ENCODE assay signal across 24 cellular contexts in genomic region chr19:17490411-17490810, GRCh38. TPM values are rescaled to one million over a fixed set of nuclear protein-coding genes. Genes with fewer than 3 reads are reported as not detected.
A peak's percentile ranks its signal among the peaks of the same experiment; 100 is the strongest.
DNase-seq lines count a peak whose midpoint lies in the region; ATAC-seq and TF ChIP-seq lines count a peak whose summit lies in the region.
"Had no signal": no experiment of that assay in that cellular context is flagged by ENCODE, and none has a peak within 500 bp of the region (broad histone marks: within the 10 kb centered on the region; RNA-seq: fewer than 3 reads in every experiment).

No MANE protein-coding gene starts in this region.

- H3K27ac ChIP-seq in GM23248 (peak overlapping the region; percentile 30), hepatocyte (no peak overlapping the region)
- peak overlapping the region; percentile 6 for H3K27ac ChIP-seq in naive thymus-derived CD4-positive, alpha-beta T cell (ENCODE audit: low read depth, low read length)
- H3K27ac ChIP-seq: A549, ascending aorta, foreskin keratinocyte, sigmoid colon had no signal

- H3K36me3 Mint-ChIP-seq in activated CD8-positive, alpha-beta memory T cell treated with anti-CD3 and anti-CD28 coated beads, Interleukin-2, amount 10 ng/mL, durations not matched to agents 7 days and 5 days = no peaks in the 10 kb centered on the region
- H3K36me3 Mint-ChIP-seq in naive thymus-derived CD4-positive, alpha-beta T cell = peaks cover 0 to 3% (median 0%) of the 10 kb centered on the region in 5 donors
- H3K36me3 Mint-ChIP-seq: WTC11 had no signal

- no peak overlapping the region for H3K4me3 Mint-ChIP-seq in activated CD8-positive, alpha-beta memory T cell treated with anti-CD3 and anti-CD28 coated beads, Interleukin-2, amount 10 ng/mL, durations not matched to agents 7 days and 5 days
- peak overlapping the region in 7 of 10 donors; percentile 6 to 48 (median 25) for H3K4me3 Mint-ChIP-seq in naive thymus-derived CD4-positive, alpha-beta T cell
- H3K4me3 Mint-ChIP-seq: WTC11 had no signal

- WGBS in GM23248 (ENCODE audit: low coverage in 1 of 2, low lambda C conversion rate in 2 of 2, missing lambda C conversion rate in 2 of 2), 2 experiments = 35% methylated on average over 4 of the region's 4 CpGs
- 75% methylated on average over 4 of the region's 4 CpGs for WGBS in hepatocyte (ENCODE audit: low lambda C conversion rate, missing lambda C conversion rate)

- peaks cover 18% of the 10 kb centered on the region for H3K4me1 ChIP-seq in GM23248 (ENCODE audit: insufficient read depth)
- H3K4me1 ChIP-seq in naive thymus-derived CD4-positive, alpha-beta T cell (ENCODE audit: control insufficient read depth in 2 of 2, insufficient read depth in 2 of 2, low read length in 2 of 2) = peaks cover 26 to 39% of the 10 kb centered on the region in 2 donors
- H3K4me1 ChIP-seq in hepatocyte (ENCODE audit: insufficient read depth) = peaks cover 9% of the 10 kb centered on the region
- H3K4me1 ChIP-seq: A549, ascending aorta, BE2C had no signal

- POLR2A ChIA-PET in naive thymus-derived CD4-positive, alpha-beta T cell (lab: Charles Lee) = no interaction called here

- H3K27me3 Mint-ChIP-seq in activated CD8-positive, alpha-beta memory T cell treated with anti-CD3 and anti-CD28 coated beads, Interleukin-2, amount 10 ng/mL, durations not matched to agents 7 days and 5 days = no peaks in the 10 kb centered on the region
- no peaks in the 10 kb centered on the region for H3K27me3 Mint-ChIP-seq in naive thymus-derived CD4-positive, alpha-beta T cell
- H3K27me3 Mint-ChIP-seq: progenitor cell of endocrine pancreas had no signal

- H3K9me3 ChIP-seq in GM23248 (ENCODE audit: low read depth) = no peaks in the 10 kb centered on the region
- no peaks in the 10 kb centered on the region for H3K9me3 ChIP-seq in naive thymus-derived CD4-positive, alpha-beta T cell (ENCODE audit: control insufficient read depth in 2 of 3, low read length in 3 of 3)
- H3K9me3 ChIP-seq in hepatocyte (ENCODE audit: low read depth) = no peaks in the 10 kb centered on the region
- H3K9me3 ChIP-seq: A549, ascending aorta, BE2C, MG63, sigmoid colon had no signal

- H3K4me2 ChIP-seq in GM23248 (ENCODE audit: unreplicated experiment) (peak overlapping the region; percentile 10), hepatocyte (no peak overlapping the region)
- H3K4me2 ChIP-seq: A549 had no signal

- H3K27me3 ChIP-seq in GM23248 (replicated peaks; ENCODE audit: insufficient read depth) = no peaks in the 10 kb centered on the region
- H3K27me3 ChIP-seq in naive thymus-derived CD4-positive, alpha-beta T cell (ENCODE audit: control insufficient read depth in 2 of 2, insufficient read depth in 2 of 2, low read length in 2 of 2) = no peaks in the 10 kb centered on the region
- no peaks in the 10 kb centered on the region for H3K27me3 ChIP-seq in hepatocyte
- H3K27me3 ChIP-seq: ascending aorta, BE2C, foreskin keratinocyte, MG63, sigmoid colon had no signal

- H3K79me2 ChIP-seq in GM23248 (ENCODE audit: insufficient read depth) (0 out of 2 replicates have a peak, but pooled peaks cover 5% of the 10 kb centered on the region), hepatocyte (no peaks in the 10 kb centered on the region)

- H3K9me3 Mint-ChIP-seq in activated CD8-positive, alpha-beta memory T cell treated with anti-CD3 and anti-CD28 coated beads, Interleukin-2, amount 10 ng/mL, durations not matched to agents 7 days and 5 days (ENCODE audit: low read depth) = no peaks in the 10 kb centered on the region
- H3K9me3 Mint-ChIP-seq in naive thymus-derived CD4-positive, alpha-beta T cell = no peaks in the 10 kb centered on the region
- H3K9me3 Mint-ChIP-seq: WTC11 had no signal

- H3K4me3 ChIP-seq in GM23248 (no peak overlapping the region), hepatocyte (no peak overlapping the region)
- H3K4me3 ChIP-seq in naive thymus-derived CD4-positive, alpha-beta T cell (ENCODE audit: low read length) = no peak overlapping the region
- H3K4me3 ChIP-seq: A549, ascending aorta, MG63, sigmoid colon had no signal

- CTCF ChIA-PET in activated CD8-positive, alpha-beta memory T cell treated with anti-CD3 and anti-CD28 coated beads, Interleukin-2, amount 10 ng/mL, durations not matched to agents 7 days and 5 days (lab: Charles Lee) = interaction anchor here (1.0 to 1.2 kb wide), 5 partner anchors 17 to 137 kb away, joined by 3 to 5 read pairs (median 4); no protein-coding TSS in a partner anchor
- CTCF ChIA-PET in naive thymus-derived CD4-positive, alpha-beta T cell (lab: Charles Lee) = interaction anchor here (1.0 kb wide), 1 partner anchor 59 kb away, joined by 6 read pairs; no protein-coding TSS in a partner anchor

- H2AFZ ChIP-seq in GM23248 (no peak overlapping the region), hepatocyte (no peak overlapping the region)

- peak; percentile 72 for DNase-seq in activated CD8-positive, alpha-beta memory T cell treated with anti-CD3 and anti-CD28 coated beads, Interleukin-2, amount 10 ng/mL, durations not matched to agents 7 days and 5 days
- DNase-seq in activated CD8-positive, alpha-beta memory T cell treated with anti-CD3 and anti-CD28 coated beads, Interleukin-2, amount 50 U/mL, for 48 hours = no peak
- DNase-seq in GM23248 = no peak
- peak; percentile 28 for DNase-seq in activated effector memory CD4-positive, alpha-beta T cell treated with Interleukin-2 at 50 U/mL for 16 hours
- DNase-seq in naive thymus-derived CD4-positive, alpha-beta T cell = peak in 7 of 9 donors; percentile 50 to 71 (median 60)
- DNase-seq in hepatocyte (ENCODE audit: low spot score) = no peak
- no peak for DNase-seq in DMS53 (lab: John Stamatoyannopoulos, UW)
- DNase-seq in NCI-H128 (lab: John Stamatoyannopoulos, UW; ENCODE audit: unreplicated experiment) = no peak
- DNase-seq: BE2C; erythroblast; foreskin keratinocyte; GF-D8; HCEC 1CT; MG63; NCI-H1436; NCI-H524 treated with DMSO at 0.1 percent for 48 hours; sigmoid colon; stimulated activated CD4-positive, alpha-beta T cell treated with anti-CD3 and anti-CD28 coated beads, Interleukin-15, amount 100 ng/mL, for 24 hours; T-helper 9 cell had no signal

- in situ Hi-C loops in GM23248 (cut with MboI) = no loop called here

- TF ChIP-seq CTCF in hepatocyte (IDR thresholded peaks at IDR 0.05; ENCODE audit: poor library complexity) = no peak

- H3K36me3 ChIP-seq in GM23248 (ENCODE audit: low read depth) (no peaks in the 10 kb centered on the region), hepatocyte (replicated peaks; ENCODE audit: insufficient read depth, low read depth) (no peaks in the 10 kb centered on the region)
- H3K36me3 ChIP-seq in naive thymus-derived CD4-positive, alpha-beta T cell (ENCODE audit: control insufficient read depth in 2 of 3, insufficient read depth in 3 of 3, low read length in 3 of 3) = no peaks in the 10 kb centered on the region
- H3K36me3 ChIP-seq: BE2C, MG63 had no signal

- peaks cover 25% of the 10 kb centered on the region for H3F3A ChIP-seq in GM23248 (ENCODE audit: insufficient read depth)

- H3K9me2 ChIP-seq in GM23248 (ENCODE audit: insufficient read depth) (no peaks in the 10 kb centered on the region), hepatocyte (replicated peaks; ENCODE audit: insufficient read depth) (no peaks in the 10 kb centered on the region)

- H3K9ac ChIP-seq in GM23248 = no peak overlapping the region

- peak overlapping the region; percentile 70 for H3K27ac Mint-ChIP-seq in activated CD8-positive, alpha-beta memory T cell treated with anti-CD3 and anti-CD28 coated beads, Interleukin-2, amount 10 ng/mL, durations not matched to agents 7 days and 5 days
- H3K27ac Mint-ChIP-seq in naive thymus-derived CD4-positive, alpha-beta T cell = peak overlapping the region; percentile 58 to 90 (median 85)
- H3K27ac Mint-ChIP-seq: progenitor cell of endocrine pancreas, WTC11 had no signal

- H4K20me1 ChIP-seq in GM23248 (ENCODE audit: insufficient read depth) = no peaks in the 10 kb centered on the region
- no peaks in the 10 kb centered on the region for H4K20me1 ChIP-seq in hepatocyte (ENCODE audit: insufficient read depth, poor library complexity, severe bottlenecking)

- peak; percentile 50 for ATAC-seq in activated CD8-positive, alpha-beta memory T cell treated with anti-CD3 and anti-CD28 coated beads, Interleukin-2, amount 10 ng/mL, durations not matched to agents 7 days and 5 days
- ATAC-seq in naive thymus-derived CD4-positive, alpha-beta T cell = peak; percentile 65
- ATAC-seq: A549, foreskin keratinocyte, WTC11 had no signal

- H3K4me1 Mint-ChIP-seq in activated CD8-positive, alpha-beta memory T cell treated with anti-CD3 and anti-CD28 coated beads, Interleukin-2, amount 10 ng/mL, durations not matched to agents 7 days and 5 days = peaks cover 33% of the 10 kb centered on the region
- H3K4me1 Mint-ChIP-seq in naive thymus-derived CD4-positive, alpha-beta T cell = peaks cover 15 to 42% (median 38%) of the 10 kb centered on the region in 7 donors

- intact Hi-C loops in naive thymus-derived CD4-positive, alpha-beta T cell (cut with micrococcal nuclease) = no loop called here

RNA-seq across cellular contexts. Expression of gene SLC27A1, which starts 20.1 kb away (rescaled TPM):
- total RNA-seq in activated CD8-positive, alpha-beta memory T cell treated with anti-CD3 and anti-CD28 coated beads, Interleukin-2, amount 10 ng/mL, durations not matched to agents 7 days and 5 days = 1 to 10 TPM; 1.5 to 2.1 TPM
- 30.0 and 34.0 TPM in 2 replicates for total RNA-seq in GM23248 (2014; rRNA removed; shearing (Covaris generic))
- polyA plus RNA-seq in GM23248 (2016; fragmentation: Nextera tagmentation; extraction: Ambion mirVana) = 20.4 and 21.9 TPM in 2 replicates
- total RNA-seq in naive thymus-derived CD4-positive, alpha-beta T cell = 10 to 100 TPM in 4 of 5 experiments, 1 to 10 TPM in 1; 3.1 to 15.1 (median 11.0) TPM
- polyA plus RNA-seq in naive thymus-derived CD4-positive, alpha-beta T cell = 1 to 10 TPM; 5.0 to 8.2 TPM
- total RNA-seq in hepatocyte = 6.2 and 8.7 TPM in 2 replicates
- polyA plus RNA-seq in hepatocyte = 8.6 and 10.9 TPM in 2 replicates

RNA-seq across cellular contexts. Expression of gene PGLS, which starts 21.0 kb away (rescaled TPM):
- total RNA-seq in activated CD8-positive, alpha-beta memory T cell treated with anti-CD3 and anti-CD28 coated beads, Interleukin-2, amount 10 ng/mL, durations not matched to agents 7 days and 5 days = 10 to 100 TPM; 59.3 to 65.4 TPM
- total RNA-seq in GM23248 (2014; rRNA removed; shearing (Covaris generic)) = 96.0 and 125 TPM in 2 replicates
- 135 and 140 TPM in 2 replicates for polyA plus RNA-seq in GM23248 (2016; fragmentation: Nextera tagmentation; extraction: Ambion mirVana)
- total RNA-seq in naive thymus-derived CD4-positive, alpha-beta T cell = 10 to 100 TPM; 53.3 to 83.3 (median 74.1) TPM
- polyA plus RNA-seq in naive thymus-derived CD4-positive, alpha-beta T cell = 10 to 100 TPM; 67.0 to 77.1 TPM
- total RNA-seq in hepatocyte = 89.9 and 94.4 TPM in 2 replicates
- 98.7 and 122 TPM in 2 replicates for polyA plus RNA-seq in hepatocyte

RNA-seq across cellular contexts. Expression of gene NXNL1, which starts 29.7 kb away (rescaled TPM):
- total RNA-seq in activated CD8-positive, alpha-beta memory T cell treated with anti-CD3 and anti-CD28 coated beads, Interleukin-2, amount 10 ng/mL, durations not matched to agents 7 days and 5 days = not detected
- total RNA-seq in GM23248 (2014; rRNA removed; shearing (Covaris generic)) = not detected in 2 replicates
- polyA plus RNA-seq in GM23248 (2016; fragmentation: Nextera tagmentation; extraction: Ambion mirVana) (not detected in 2 replicates), hepatocyte (0.17 TPM in 1 of 2 replicates, not detected in the other)
- total RNA-seq in naive thymus-derived CD4-positive, alpha-beta T cell = not detected
- not detected for polyA plus RNA-seq in naive thymus-derived CD4-positive, alpha-beta T cell
- total RNA-seq in hepatocyte = not detected in 2 replicates
- total RNA-seq: ascending aorta, foreskin keratinocyte, lower leg skin, progenitor cell of endocrine pancreas, sigmoid colon, WTC11 had no signal
- polyA plus RNA-seq: A549, foreskin keratinocyte, sigmoid colon had no signal

RNA-seq across cellular contexts. Expression of gene TMEM221, which starts 41.9 kb away (rescaled TPM):
- not detected for total RNA-seq in activated CD8-positive, alpha-beta memory T cell treated with anti-CD3 and anti-CD28 coated beads, Interleukin-2, amount 10 ng/mL, durations not matched to agents 7 days and 5 days
- 0.22 TPM in 1 of 2 replicates, not detected in the other for total RNA-seq in GM23248 (2014; rRNA removed; shearing (Covaris generic))
- polyA plus RNA-seq in GM23248 (2016; fragmentation: Nextera tagmentation; extraction: Ambion mirVana) (0.30 TPM in 1 of 2 replicates, not detected in the other), hepatocyte (2.0 and 2.5 TPM in 2 replicates)
- total RNA-seq in naive thymus-derived CD4-positive, alpha-beta T cell = not detected
- not detected for polyA plus RNA-seq in naive thymus-derived CD4-positive, alpha-beta T cell
- 1.0 and 1.2 TPM in 2 replicates for total RNA-seq in hepatocyte
- total RNA-seq: ascending aorta had no signal

Comparison
In these comparisons a context has a peak if more than half of its experiments do, and no peak if none do; other contexts are left out.
1. DNase-seq: peak in activated CD8-positive, alpha-beta memory T cell treated with anti-CD3 and anti-CD28 coated beads, Interleukin-2, amount 10 ng/mL, durations not matched to agents 7 days and 5 days (single experiment), activated effector memory CD4-positive, alpha-beta T cell treated with Interleukin-2 at 50 U/mL for 16 hours (single experiment) and naive thymus-derived CD4-positive, alpha-beta T cell (7 of 9); none in activated CD8-positive, alpha-beta memory T cell treated with anti-CD3 and anti-CD28 coated beads, Interleukin-2, amount 50 U/mL, for 48 hours (single experiment), GM23248 (single experiment), hepatocyte (single experiment), DMS53 (single experiment) and NCI-H128 (single experiment).